ENCODE assay signal across 28 cellular contexts in the genomic region with DNA sequence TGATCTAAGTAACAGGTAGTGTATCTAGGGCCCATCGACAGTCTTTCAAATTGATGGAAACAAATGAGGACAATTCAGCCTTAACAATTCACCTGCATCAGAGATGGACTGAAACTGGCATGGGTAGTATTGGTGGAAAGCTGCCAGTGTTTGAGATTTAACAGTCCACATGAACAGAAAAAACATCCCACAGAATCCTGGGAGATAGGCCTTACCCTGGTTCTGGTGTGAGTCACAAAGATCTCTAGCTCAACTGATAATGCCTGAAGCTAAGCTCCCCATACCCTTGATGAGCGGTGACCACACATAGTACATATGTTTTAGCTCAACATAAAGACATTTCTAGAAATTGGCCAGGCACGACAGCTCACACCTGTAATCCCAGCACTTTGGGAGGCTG. TPM values are rescaled to one million over a fixed set of nuclear protein-coding genes. Genes with fewer than 3 reads are reported as not detected.
DNase-seq lines count a peak whose midpoint lies in the region; ATAC-seq, FAIRE-seq and TF ChIP-seq lines count a peak whose summit lies in the region.
"Had no signal": no experiment of that assay in that cellular context is flagged by ENCODE, and none has a peak within 500 bp of the region (broad histone marks: within the 10 kb centered on the region; RNA-seq: fewer than 3 reads in every experiment).

No MANE protein-coding gene starts in this region.

- no TSS peak for BruUV-seq in HepG2 (replicated peaks; lab: Mats Ljungman, UMichigan)

- no peak for DNase-seq in right lobe of liver
- DNase-seq in HepG2 (ENCODE audit: low spot score) = no peak
- DNase-seq in fibroblast of the aortic adventitia (ENCODE audit: low read depth) = peak; percentile 51
- peak; percentile 71 for DNase-seq in osteoblast (ENCODE audit: insufficient read length, low spot score, missing footprints)
- DNase-seq in sciatic nerve (ENCODE audit: low spot score) = no peak
- DNase-seq in NCI-H1092 (lab: John Stamatoyannopoulos, UW) = no peak
- DNase-seq in activated naive CD8-positive, alpha-beta T cell treated with anti-CD3 and anti-CD28 coated beads for 36 hours = no peak
- no peak for DNase-seq in posterior cingulate gyrus
- DNase-seq: activated CD4-positive, alpha-beta T cell treated with anti-CD3 and anti-CD28 coated beads, Interleukin-2, amount 50 U/mL, for 48 hours; activated naive CD4-positive, alpha-beta T cell treated with anti-CD3 and anti-CD28 coated beads, Interleukin-2, amount 50 U/mL, for 16 hours; DMS153; foreskin melanocyte; H7; lower lobe of right lung; NCI-H2029 treated with DMSO at 0.1 percent for 48 hours; NCI-H446; NCI-H774; RPMI8226; T-helper 1 cell had no signal

- TF ChIP-seq RAD21 in HepG2 (CRISPR knock-in tag; IDR thresholded peaks at IDR 0.05) = no peak

- H3K4me1 Mint-ChIP-seq in activated naive CD8-positive, alpha-beta T cell treated with anti-CD3 and anti-CD28 coated beads for 36 hours = peaks cover 12% of the 10 kb centered on the region
- H3K4me1 Mint-ChIP-seq: nephron had no signal

- no peak for TF ChIP-seq EP300 in HepG2 (IDR thresholded peaks at IDR 0.05; ENCODE audit: low read depth in 2 of 2, low read length in 2 of 2)
- TF ChIP-seq EP300 in HepG2 (CRISPR knock-in tag; IDR thresholded peaks at IDR 0.05; ENCODE audit: borderline replicate concordance) = no peak

- in situ Hi-C loops in HepG2 (cut with HindIII; ENCODE audit: extremely low pct_ligation_motif_present, low pct_unique_long_range_greater_than_20kb) = no loop called here

- H3K27ac Mint-ChIP-seq in activated naive CD8-positive, alpha-beta T cell treated with anti-CD3 and anti-CD28 coated beads for 36 hours = no peak overlapping the region
- H3K27ac Mint-ChIP-seq: B cell; nephron; stimulated activated naive CD8-positive, alpha-beta T cell treated with anti-CD3 and anti-CD28 coated beads, Interleukin-15, Interleukin-2, amounts not matched to agents 100 ng/mL and 50 ng/mL, for 24 hours had no signal

- peaks cover 0 to 18% (median 16%) of the 10 kb centered on the region in 4 donors for H3K36me3 ChIP-seq in right lobe of liver
- peaks cover 20 to 50% of the 10 kb centered on the region in 2 experiments; a peak in 4 of 5 replicates for H3K36me3 ChIP-seq in HepG2 (replicated peaks in 1 of 2; ENCODE audit: control insufficient read depth in 1 of 2, insufficient read depth in 2 of 2, low read length in 2 of 2)
- H3K36me3 ChIP-seq in osteoblast (ENCODE audit: insufficient read depth, low read length) = peaks cover 48% of the 10 kb centered on the region

- H3K36me3 Mint-ChIP-seq in activated naive CD8-positive, alpha-beta T cell treated with anti-CD3 and anti-CD28 coated beads for 36 hours = peaks cover 19% of the 10 kb centered on the region

- no peak for FAIRE-seq in HepG2 (lab: Jason Lieb, UNC)
- FAIRE-seq: G401.6, islet of Langerhans had no signal

- ATAC-seq in right lobe of liver = peak in 3 of 4 donors; percentile 44 to 56 (median 44)
- no peak for ATAC-seq in HepG2
- ATAC-seq in sciatic nerve = no peak
- ATAC-seq: activated CD4-positive, CD25-positive, alpha-beta regulatory T cell treated with anti-CD3 and anti-CD28 coated beads, Interleukin-2, amount 50 U/mL, for 24 hours; lower lobe of right lung had no signal

- H3K79me2 ChIP-seq in HepG2 (ENCODE audit: insufficient read depth, low read length) (peaks cover 45% of the 10 kb centered on the region), osteoblast (ENCODE audit: insufficient read depth, low read length) (peaks cover 97% of the 10 kb centered on the region)

- TF ChIP-seq POLR2A in right lobe of liver (IDR thresholded peaks at IDR 0.05) = no peak
- TF ChIP-seq POLR2A in HepG2 (IDR thresholded peaks at IDR 0.05; ENCODE audit: insufficient read depth in 1 of 2, low read depth in 2 of 2, low read length in 2 of 2) = no peak

- H3K4me2 ChIP-seq in HepG2 (ENCODE audit: low read depth, low read length) = no peak overlapping the region
- H3K4me2 ChIP-seq in osteoblast (ENCODE audit: insufficient read depth, low read length) = no peak overlapping the region

- H3K27me3 ChIP-seq in right lobe of liver (no peaks in the 10 kb centered on the region), HepG2 (ENCODE audit: control insufficient read depth in 1 of 2, insufficient read depth in 2 of 2, low read length in 2 of 2) (no peaks in the 10 kb centered on the region), osteoblast (ENCODE audit: insufficient read depth, low read length) (no peaks in the 10 kb centered on the region)
- H3K27me3 ChIP-seq: cardiac muscle cell had no signal

- H3K27me3 Mint-ChIP-seq in activated naive CD8-positive, alpha-beta T cell treated with anti-CD3 and anti-CD28 coated beads for 36 hours = no peaks in the 10 kb centered on the region
- H3K27me3 Mint-ChIP-seq: B cell; stimulated activated naive CD8-positive, alpha-beta T cell treated with anti-CD3 and anti-CD28 coated beads, Interleukin-15, Interleukin-2, amounts not matched to agents 100 ng/mL and 50 ng/mL, for 24 hours had no signal

- H3K9me3 ChIP-seq in right lobe of liver (no peaks in the 10 kb centered on the region), HepG2 (ENCODE audit: low read length) (no peaks in the 10 kb centered on the region), osteoblast (ENCODE audit: low read depth, low read length) (no peaks in the 10 kb centered on the region)
- H3K9me3 ChIP-seq: lower lobe of right lung, thoracic aorta had no signal

- H3K4me1 ChIP-seq in right lobe of liver (peaks cover 0 to 16% (median 3%) of the 10 kb centered on the region in 4 donors), HepG2 (ENCODE audit: insufficient read depth, low read length) (peaks cover 8% of the 10 kb centered on the region), osteoblast (ENCODE audit: insufficient read depth, low read length) (peaks cover 11% of the 10 kb centered on the region)
- H3K4me1 ChIP-seq: parathyroid adenoma had no signal

- POLR2A ChIA-PET in HepG2 (lab: Yijun Ruan, JAX) = no interaction called here

- H4K20me1 ChIP-seq in HepG2 (ENCODE audit: insufficient read depth, low read length) (no peaks in the 10 kb centered on the region), osteoblast (ENCODE audit: insufficient read depth, low read length) (peaks cover 47% of the 10 kb centered on the region)

- no peaks in the 10 kb centered on the region for H3K9me3 Mint-ChIP-seq in activated naive CD8-positive, alpha-beta T cell treated with anti-CD3 and anti-CD28 coated beads for 36 hours
- H3K9me3 Mint-ChIP-seq: nephron; stimulated activated naive CD8-positive, alpha-beta T cell treated with anti-CD3 and anti-CD28 coated beads, Interleukin-15, Interleukin-2, amounts not matched to agents 100 ng/mL and 50 ng/mL, for 24 hours had no signal

- H3K9ac ChIP-seq in HepG2 (ENCODE audit: insufficient read depth, low read depth, low read length) = no peak overlapping the region
- H3K9ac ChIP-seq: parathyroid adenoma had no signal

- H3K4me3 ChIP-seq in right lobe of liver = no peak overlapping the region
- no peak overlapping the region for H3K4me3 ChIP-seq in HepG2 (replicated peaks in 1 of 3; ENCODE audit: insufficient read depth in 1 of 3, low read depth in 2 of 3, low read length in 3 of 3)
- H3K4me3 ChIP-seq in fibroblast of the aortic adventitia (ENCODE audit: low read depth, low read length) = no peak overlapping the region
- H3K4me3 ChIP-seq in osteoblast (ENCODE audit: insufficient read depth, low read length) = no peak overlapping the region
- H3K4me3 ChIP-seq: cardiac muscle cell, lower lobe of right lung, thoracic aorta had no signal

- 92% methylated on average over 2 of the region's 3 CpGs for WGBS in right lobe of liver (ENCODE audit: insufficient coverage, low coverage, low lambda C conversion rate, missing lambda C conversion rate)
- 100% methylated on average over 3 of the region's 3 CpGs for WGBS in HepG2 (ENCODE audit: low lambda C conversion rate)

- no peak for TF ChIP-seq CTCF in right lobe of liver (IDR thresholded peaks at IDR 0.05)
- no peak for TF ChIP-seq CTCF in HepG2 (CRISPR knock-in tag; IDR thresholded peaks at IDR 0.05)
- no peak for TF ChIP-seq CTCF in fibroblast of the aortic adventitia (IDR thresholded peaks at IDR 0.05; ENCODE audit: insufficient read depth, low read length)
- no peak for TF ChIP-seq CTCF in osteoblast (IDR thresholded peaks at IDR 0.05; ENCODE audit: extremely low read depth, low read depth, low read length)

- H2AFZ ChIP-seq in HepG2 (ENCODE audit: low read length) (no peak overlapping the region), osteoblast (ENCODE audit: low read length) (no peak overlapping the region)
- H2AFZ ChIP-seq: parathyroid adenoma had no signal

- CTCF ChIA-PET in HepG2 (lab: Yijun Ruan, JAX; ENCODE audit: low intra/inter-chr PET ratio, low total read pairs) = no interaction called here

- no peak overlapping the region for H3K27ac ChIP-seq in right lobe of liver
- H3K27ac ChIP-seq in HepG2 (ENCODE audit: extremely low read length, insufficient read depth, low read length) = no peak overlapping the region
- H3K27ac ChIP-seq in osteoblast (ENCODE audit: low read depth, low read length) = no peak overlapping the region
- H3K27ac ChIP-seq: cardiac muscle cell, lower lobe of right lung, parathyroid adenoma, thoracic aorta had no signal

- H3K4me3 Mint-ChIP-seq in activated naive CD8-positive, alpha-beta T cell treated with anti-CD3 and anti-CD28 coated beads for 36 hours = no peak overlapping the region
- H3K4me3 Mint-ChIP-seq: B cell; nephron; stimulated activated naive CD8-positive, alpha-beta T cell treated with anti-CD3 and anti-CD28 coated beads, Interleukin-15, Interleukin-2, amounts not matched to agents 100 ng/mL and 50 ng/mL, for 24 hours had no signal

- intact Hi-C loops in right lobe of liver (cut with DNase I) = no loop called here
- intact Hi-C loops in HepG2 (cut with micrococcal nuclease; ENCODE audit: unreplicated experiment) = no loop called here
- intact Hi-C loops in sciatic nerve (cut with DNase I) = no loop called here
- intact Hi-C loops in posterior cingulate gyrus (cut with DNase I) = no loop called here

RNA-seq across cellular contexts. Expression of gene CRK, which starts 21.9 kb away (rescaled TPM):
- total RNA-seq in right lobe of liver (10 to 100 TPM; 33.9 to 58.6 (median 47.6) TPM), HepG2 (2016; rRNA removed; fragmentation: Illumina TruSeq; extraction: Trizol) (54.2 and 66.2 TPM in 2 replicates), fibroblast of the aortic adventitia (ENCODE audit: low replicate concordance) (70.0 and 106 TPM in 2 replicates), osteoblast (102 and 109 TPM in 2 replicates), sciatic nerve (59.6 TPM)
- total RNA-seq in HepG2 (2016; cell fraction: cytosol; rRNA removed; fragmentation: Illumina TruSeq; extraction: Trizol; ENCODE audit: low read depth) = 6.4 and 7.7 TPM in 2 replicates
- 55.2 and 65.5 TPM in 2 replicates for total RNA-seq in HepG2 (2016; cell fraction: insoluble cytoplasmic fraction; rRNA removed; fragmentation: Illumina TruSeq; extraction: Trizol)
- 35.0 and 35.8 TPM in 2 replicates for total RNA-seq in HepG2 (2016; cell fraction: membrane; rRNA removed; fragmentation: Illumina TruSeq; extraction: Trizol)
- total RNA-seq in HepG2 (2016; cell fraction: nucleus; rRNA removed; fragmentation: Illumina TruSeq; extraction: Trizol) = 21.6 and 23.7 TPM in 2 replicates
- polyA plus RNA-seq in HepG2 (2011; rRNA removed) = 42.3 and 47.4 TPM in 2 replicates
- polyA plus RNA-seq in HepG2 (2011; cell fraction: cytosol; rRNA removed) = 32.4 and 45.6 TPM in 2 replicates
- 7.9 and 11.0 TPM in 2 replicates for polyA plus RNA-seq in HepG2 (2011; cell fraction: nucleus; rRNA removed)
- 27.3 and 28.9 TPM in 2 replicates for polyA plus RNA-seq in HepG2 (2012)
- 3.5 and 3.6 TPM in 2 replicates for polyA plus RNA-seq in HepG2 (2016; cell fraction: cytosol; fragmentation: Illumina TruSeq; extraction: Trizol; ENCODE audit: low read depth)
- polyA plus RNA-seq in HepG2 (2016; cell fraction: insoluble cytoplasmic fraction; fragmentation: Illumina TruSeq; extraction: Trizol; ENCODE audit: low read depth) = 56.6 and 59.0 TPM in 2 replicates
- polyA plus RNA-seq in HepG2 (2016; cell fraction: membrane; fragmentation: Illumina TruSeq; extraction: Trizol; ENCODE audit: low read depth) = 19.4 and 19.8 TPM in 2 replicates
- polyA plus RNA-seq in HepG2 (2016; cell fraction: nucleus; fragmentation: Illumina TruSeq; extraction: Trizol; ENCODE audit: insufficient read depth, low read depth) = 30.2 and 30.5 TPM in 2 replicates
- 31.9 and 49.0 TPM in 2 replicates for polyA minus RNA-seq in HepG2 (2011; rRNA and poly(A)+ RNA removed; ENCODE audit: low replicate concordance)
- polyA minus RNA-seq in HepG2 (2011; cell fraction: cytosol; rRNA and poly(A)+ RNA removed) = 31.0 and 34.3 TPM in 2 replicates
- 13.8 and 19.4 TPM in 2 replicates for polyA minus RNA-seq in HepG2 (2011; cell fraction: nucleus; rRNA and poly(A)+ RNA removed)
- total RNA-seq in activated naive CD8-positive, alpha-beta T cell treated with anti-CD3 and anti-CD28 coated beads for 36 hours = 10 to 100 TPM; 13.5 to 14.0 TPM

RNA-seq across cellular contexts. Expression of gene YWHAE, which starts 34.1 kb away (rescaled TPM):
- total RNA-seq in right lobe of liver (100 to 1,000 TPM; 167 to 446 (median 217) TPM), HepG2 (2016; rRNA removed; fragmentation: Illumina TruSeq; extraction: Trizol) (256 and 504 TPM in 2 replicates), fibroblast of the aortic adventitia (ENCODE audit: low replicate concordance) (628 and 1,755 TPM in 2 replicates), osteoblast (401 and 433 TPM in 2 replicates), sciatic nerve (473 TPM)
- total RNA-seq in HepG2 (2016; cell fraction: cytosol; rRNA removed; fragmentation: Illumina TruSeq; extraction: Trizol; ENCODE audit: low read depth) = 47.1 and 52.6 TPM in 2 replicates
- total RNA-seq in HepG2 (2016; cell fraction: insoluble cytoplasmic fraction; rRNA removed; fragmentation: Illumina TruSeq; extraction: Trizol) = 277 and 538 TPM in 2 replicates
- total RNA-seq in HepG2 (2016; cell fraction: membrane; rRNA removed; fragmentation: Illumina TruSeq; extraction: Trizol) = 139 and 150 TPM in 2 replicates
- 149 and 165 TPM in 2 replicates for total RNA-seq in HepG2 (2016; cell fraction: nucleus; rRNA removed; fragmentation: Illumina TruSeq; extraction: Trizol)
- 249 and 335 TPM in 2 replicates for polyA plus RNA-seq in HepG2 (2011; rRNA removed)
- polyA plus RNA-seq in HepG2 (2011; cell fraction: cytosol; rRNA removed) = 317 and 360 TPM in 2 replicates
- 61.1 and 72.7 TPM in 2 replicates for polyA plus RNA-seq in HepG2 (2011; cell fraction: nucleus; rRNA removed)
- polyA plus RNA-seq in HepG2 (2012) = 349 and 597 TPM in 2 replicates
- polyA plus RNA-seq in HepG2 (2016; cell fraction: cytosol; fragmentation: Illumina TruSeq; extraction: Trizol; ENCODE audit: low read depth) = 53.7 and 53.8 TPM in 2 replicates
- 882 and 909 TPM in 2 replicates for polyA plus RNA-seq in HepG2 (2016; cell fraction: insoluble cytoplasmic fraction; fragmentation: Illumina TruSeq; extraction: Trizol; ENCODE audit: low read depth)
- 149 and 156 TPM in 2 replicates for polyA plus RNA-seq in HepG2 (2016; cell fraction: membrane; fragmentation: Illumina TruSeq; extraction: Trizol; ENCODE audit: low read depth)
- 279 and 293 TPM in 2 replicates for polyA plus RNA-seq in HepG2 (2016; cell fraction: nucleus; fragmentation: Illumina TruSeq; extraction: Trizol; ENCODE audit: insufficient read depth, low read depth)
- polyA minus RNA-seq in HepG2 (2011; rRNA and poly(A)+ RNA removed; ENCODE audit: low replicate concordance) = 266 and 357 TPM in 2 replicates
- 327 and 341 TPM in 2 replicates for polyA minus RNA-seq in HepG2 (2011; cell fraction: cytosol; rRNA and poly(A)+ RNA removed)
- 88.1 and 126 TPM in 2 replicates for polyA minus RNA-seq in HepG2 (2011; cell fraction: nucleus; rRNA and poly(A)+ RNA removed)
- 100 to 1,000 TPM; 550 to 555 TPM for total RNA-seq in activated naive CD8-positive, alpha-beta T cell treated with anti-CD3 and anti-CD28 coated beads for 36 hours

RNA-seq across cellular contexts. Expression of gene MYO1C, which starts 58.3 kb away (rescaled TPM):
- total RNA-seq in right lobe of liver (10 to 100 TPM; 56.6 to 94.7 (median 68.3) TPM), HepG2 (2016; rRNA removed; fragmentation: Illumina TruSeq; extraction: Trizol) (22.7 and 27.9 TPM in 2 replicates), fibroblast of the aortic adventitia (ENCODE audit: low replicate concordance) (127 and 139 TPM in 2 replicates), osteoblast (204 and 250 TPM in 2 replicates), sciatic nerve (326 TPM)
- total RNA-seq in HepG2 (2016; cell fraction: cytosol; rRNA removed; fragmentation: Illumina TruSeq; extraction: Trizol; ENCODE audit: low read depth) = 4.3 and 4.7 TPM in 2 replicates
- 22.1 and 22.8 TPM in 2 replicates for total RNA-seq in HepG2 (2016; cell fraction: insoluble cytoplasmic fraction; rRNA removed; fragmentation: Illumina TruSeq; extraction: Trizol)
- total RNA-seq in HepG2 (2016; cell fraction: membrane; rRNA removed; fragmentation: Illumina TruSeq; extraction: Trizol) = 12.6 and 13.8 TPM in 2 replicates
- 16.9 TPM in 2 replicates for total RNA-seq in HepG2 (2016; cell fraction: nucleus; rRNA removed; fragmentation: Illumina TruSeq; extraction: Trizol)
- polyA plus RNA-seq in HepG2 (2011; rRNA removed) = 40.8 and 59.8 TPM in 2 replicates
- polyA plus RNA-seq in HepG2 (2011; cell fraction: cytosol; rRNA removed) = 29.8 and 37.1 TPM in 2 replicates
- polyA plus RNA-seq in HepG2 (2011; cell fraction: nucleus; rRNA removed) = 69.2 and 76.6 TPM in 2 replicates
- polyA plus RNA-seq in HepG2 (2012) = 26.4 and 32.7 TPM in 2 replicates
- 3.1 and 3.2 TPM in 2 replicates for polyA plus RNA-seq in HepG2 (2016; cell fraction: cytosol; fragmentation: Illumina TruSeq; extraction: Trizol; ENCODE audit: low read depth)
- polyA plus RNA-seq in HepG2 (2016; cell fraction: insoluble cytoplasmic fraction; fragmentation: Illumina TruSeq; extraction: Trizol; ENCODE audit: low read depth) = 24.4 and 30.4 TPM in 2 replicates
- 10.0 and 10.4 TPM in 2 replicates for polyA plus RNA-seq in HepG2 (2016; cell fraction: membrane; fragmentation: Illumina TruSeq; extraction: Trizol; ENCODE audit: low read depth)
- polyA plus RNA-seq in HepG2 (2016; cell fraction: nucleus; fragmentation: Illumina TruSeq; extraction: Trizol; ENCODE audit: insufficient read depth, low read depth) = 33.4 and 38.4 TPM in 2 replicates
- 118 and 247 TPM in 2 replicates for polyA minus RNA-seq in HepG2 (2011; rRNA and poly(A)+ RNA removed; ENCODE audit: low replicate concordance)
- polyA minus RNA-seq in HepG2 (2011; cell fraction: cytosol; rRNA and poly(A)+ RNA removed) = 37.2 and 50.5 TPM in 2 replicates
- 49.2 and 53.7 TPM in 2 replicates for polyA minus RNA-seq in HepG2 (2011; cell fraction: nucleus; rRNA and poly(A)+ RNA removed)
- total RNA-seq in activated naive CD8-positive, alpha-beta T cell treated with anti-CD3 and anti-CD28 coated beads for 36 hours = 10 to 100 TPM; 10.5 to 11.7 TPM

Comparison
In these comparisons a context has a peak if more than half of its experiments do, and no peak if none do; other contexts are left out.
1. ATAC-seq: peak in right lobe of liver (3 of 4); none in HepG2 (single experiment) and sciatic nerve (single experiment).
2. DNase-seq: peak in fibroblast of the aortic adventitia (single experiment) and osteoblast (single experiment); none in right lobe of liver (0 of 3), HepG2 (single experiment), sciatic nerve (single experiment), NCI-H1092 (single experiment), activated naive CD8-positive, alpha-beta T cell treated with anti-CD3 and anti-CD28 coated beads for 36 hours (single experiment) and posterior cingulate gyrus (0 of 10).